ENCODE assay signal across 8 cellular contexts in genomic region chr5:127030259-127031146, GRCh38. TPM values are rescaled to one million over a fixed set of nuclear protein-coding genes. Genes with fewer than 3 reads are reported as not detected.
DNase-seq lines count a peak whose midpoint lies in the region; ATAC-seq, FAIRE-seq and TF ChIP-seq lines count a peak whose summit lies in the region.

TSS of gene MARCHF3 (minus strand) at chr5:127030558. CDS start at chr5:126918171, 112,387 bp downstream.

- peak in 1 of 3 experiments; percentile 18 for TF ChIP-seq CTCF in ascending aorta (IDR thresholded peaks at IDR 0.05)

- H3K27me3 ChIP-seq in ascending aorta (no peaks in the 10 kb centered on the region), right cardiac atrium (ENCODE audit: control insufficient read depth, insufficient read depth) (no peaks in the 10 kb centered on the region)

- intact Hi-C loops in ascending aorta (cut with DNase I) (loop anchor here (1.0 to 10.0 kb wide), 4 partner anchors 11 to 356 kb away; partner anchors contain the start of genes C5orf63 and LMNB1), right cardiac atrium (cut with DNase I) (loop anchor here in 2 of 4 donors (5.0 to 10.0 kb wide), 3 partner anchors 113 to 183 kb away; no protein-coding TSS in a partner anchor)

- WGBS in right cardiac atrium: under 1% methylated on average over 97 of the region's 97 CpGs

- ATAC-seq in GM18499 (IDR thresholded peaks at IDR 0.05; ENCODE audit: insufficient read depth, unreplicated experiment): peak; percentile 80
- ATAC-seq in HG02885 (IDR thresholded peaks at IDR 0.05; ENCODE audit: poor library complexity, unreplicated experiment): peak; percentile 97
- peak; percentile 99 for ATAC-seq in right cardiac atrium

- H3K36me3 ChIP-seq in ascending aorta: no peaks in the 10 kb centered on the region

- H3K9me3 ChIP-seq in ascending aorta (no peaks in the 10 kb centered on the region), right cardiac atrium (ENCODE audit: control insufficient read depth, low read length) (no peaks in the 10 kb centered on the region)

- peak; percentile 82 for DNase-seq in NCI-H1694 (lab: John Stamatoyannopoulos, UW)
- peak; percentile 86 to 94 (median 90) for DNase-seq in T-helper 2 cell
- DNase-seq in ascending aorta (ENCODE audit: low spot score in 2 of 2): peak; percentile 85 to 97
- DNase-seq in right cardiac atrium: peak; percentile 96 to 98 (median 98)
- DNase-seq in pulmonary artery endothelial cell (ENCODE audit: low read depth, low spot score): peak; percentile 91
- DNase-seq in urothelium cell line (ENCODE audit: low spot score): peak; percentile 98

- H3K4me3 ChIP-seq in ascending aorta (peak within 1 kb of the TSS; percentile 80), right cardiac atrium (ENCODE audit: low read length) (peak within 1 kb of the TSS; percentile 62)

- H3K27ac ChIP-seq in ascending aorta (peak within 1 kb of the TSS; percentile 90 to 94), right cardiac atrium (ENCODE audit: low read length) (peak within 1 kb of the TSS; percentile 78)

- peak; percentile 82 for FAIRE-seq in urothelium cell line (lab: Jason Lieb, UNC)

- H3K4me1 ChIP-seq in ascending aorta (peaks cover 0 to 9% of the 10 kb centered on the region in 2 donors), right cardiac atrium (ENCODE audit: control insufficient read depth, insufficient read depth, low read length) (no peaks in the 10 kb centered on the region)

RNA-seq across cellular contexts. Expression of gene MARCHF3, which starts in this region (rescaled TPM):
- total RNA-seq in ascending aorta: 22.6 TPM
- 10 to 100 TPM; 13.4 to 27.0 (median 16.7) TPM for total RNA-seq in right cardiac atrium
- polyA plus RNA-seq in right cardiac atrium: 11.0 TPM
- 57.9 and 101 TPM in 2 replicates for total RNA-seq in pulmonary artery endothelial cell

Comparison
In these comparisons a context has a peak if more than half of its experiments do, and no peak if none do; other contexts are left out.
1. Peak in every context shown above with its lines: DNase-seq, ATAC-seq, H3K4me3 ChIP-seq and H3K27ac ChIP-seq.